2 cellular contexts compared by ENCODE assay signal in genomic region chr20:38091447-38092216, GRCh38.
A peak's percentile ranks its signal among the peaks of the same experiment; 100 is the strongest.
TF ChIP-seq lines count a peak whose summit lies in the region.

No MANE protein-coding gene starts in this region.

TF ChIP-seq in HCT116, 20 proteins besides CTCF, POLR2A, EP300 and RAD21:
- TF ChIP-seq POLR2AphosphoS5 (IDR thresholded peaks at IDR 0.05; ENCODE audit: low read depth, low read length) (no peak), CBX3 (IDR thresholded peaks at IDR 0.05; ENCODE audit: low read depth) (no peak), EZH2 (IDR thresholded peaks at IDR 0.05) (no peak), EZH2phosphoT487 (IDR thresholded peaks at IDR 0.05; ENCODE audit: borderline replicate concordance) (no peak), ELF1 (IDR thresholded peaks at IDR 0.05; ENCODE audit: borderline replicate concordance, low read depth) (no peak)
- TF ChIP-seq, protein P1, sequence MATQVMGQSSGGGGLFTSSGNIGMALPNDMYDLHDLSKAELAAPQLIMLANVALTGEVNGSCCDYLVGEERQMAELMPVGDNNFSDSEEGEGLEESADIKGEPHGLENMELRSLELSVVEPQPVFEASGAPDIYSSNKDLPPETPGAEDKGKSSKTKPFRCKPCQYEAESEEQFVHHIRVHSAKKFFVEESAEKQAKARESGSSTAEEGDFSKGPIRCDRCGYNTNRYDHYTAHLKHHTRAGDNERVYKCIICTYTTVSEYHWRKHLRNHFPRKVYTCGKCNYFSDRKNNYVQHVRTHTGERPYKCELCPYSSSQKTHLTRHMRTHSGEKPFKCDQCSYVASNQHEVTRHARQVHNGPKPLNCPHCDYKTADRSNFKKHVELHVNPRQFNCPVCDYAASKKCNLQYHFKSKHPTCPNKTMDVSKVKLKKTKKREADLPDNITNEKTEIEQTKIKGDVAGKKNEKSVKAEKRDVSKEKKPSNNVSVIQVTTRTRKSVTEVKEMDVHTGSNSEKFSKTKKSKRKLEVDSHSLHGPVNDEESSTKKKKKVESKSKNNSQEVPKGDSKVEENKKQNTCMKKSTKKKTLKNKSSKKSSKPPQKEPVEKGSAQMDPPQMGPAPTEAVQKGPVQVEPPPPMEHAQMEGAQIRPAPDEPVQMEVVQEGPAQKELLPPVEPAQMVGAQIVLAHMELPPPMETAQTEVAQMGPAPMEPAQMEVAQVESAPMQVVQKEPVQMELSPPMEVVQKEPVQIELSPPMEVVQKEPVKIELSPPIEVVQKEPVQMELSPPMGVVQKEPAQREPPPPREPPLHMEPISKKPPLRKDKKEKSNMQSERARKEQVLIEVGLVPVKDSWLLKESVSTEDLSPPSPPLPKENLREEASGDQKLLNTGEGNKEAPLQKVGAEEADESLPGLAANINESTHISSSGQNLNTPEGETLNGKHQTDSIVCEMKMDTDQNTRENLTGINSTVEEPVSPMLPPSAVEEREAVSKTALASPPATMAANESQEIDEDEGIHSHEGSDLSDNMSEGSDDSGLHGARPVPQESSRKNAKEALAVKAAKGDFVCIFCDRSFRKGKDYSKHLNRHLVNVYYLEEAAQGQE (IDR thresholded peaks at IDR 0.05; ENCODE audit: low read depth): no peak

TF ChIP-seq in GM12878, 131 proteins besides CTCF, POLR2A, EP300 and RAD21:
- no peak for TF ChIP-seq NFXL1 (IDR thresholded peaks at IDR 0.05; ENCODE audit: borderline replicate concordance)
- TF ChIP-seq, protein P2, sequence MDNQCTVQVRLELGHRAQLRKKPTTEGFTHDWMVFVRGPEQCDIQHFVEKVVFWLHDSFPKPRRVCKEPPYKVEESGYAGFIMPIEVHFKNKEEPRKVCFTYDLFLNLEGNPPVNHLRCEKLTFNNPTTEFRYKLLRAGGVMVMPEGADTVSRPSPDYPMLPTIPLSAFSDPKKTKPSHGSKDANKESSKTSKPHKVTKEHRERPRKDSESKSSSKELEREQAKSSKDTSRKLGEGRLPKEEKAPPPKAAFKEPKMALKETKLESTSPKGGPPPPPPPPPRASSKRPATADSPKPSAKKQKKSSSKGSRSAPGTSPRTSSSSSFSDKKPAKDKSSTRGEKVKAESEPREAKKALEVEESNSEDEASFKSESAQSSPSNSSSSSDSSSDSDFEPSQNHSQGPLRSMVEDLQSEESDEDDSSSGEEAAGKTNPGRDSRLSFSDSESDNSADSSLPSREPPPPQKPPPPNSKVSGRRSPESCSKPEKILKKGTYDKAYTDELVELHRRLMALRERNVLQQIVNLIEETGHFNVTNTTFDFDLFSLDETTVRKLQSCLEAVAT (IDR thresholded peaks at IDR 0.05): peak; percentile 67; the same call in 1 of the 2 replicates
- TF ChIP-seq JUNB (IDR thresholded peaks at IDR 0.05): no peak; the same call in 1 of the 2 replicates
- no peak for TF ChIP-seq ZNF207 (IDR thresholded peaks at IDR 0.05; ENCODE audit: borderline replicate concordance)
- no peak for TF ChIP-seq MTA2 (IDR thresholded peaks at IDR 0.05; ENCODE audit: low read depth)
- TF ChIP-seq NBN (IDR thresholded peaks at IDR 0.05): peak; percentile 80
- 0 out of 2 replicates have a peak, but pooled peaks have one; percentile 32 for TF ChIP-seq MXI1 (IDR thresholded peaks at IDR 0.05; ENCODE audit: low read depth, low read length)
- no peak for TF ChIP-seq HDAC6 (IDR thresholded peaks at IDR 0.05; ENCODE audit: unreplicated experiment)
- 0 out of 2 replicates have a peak, but pooled peaks have one; percentile 33 for TF ChIP-seq POLR2AphosphoS5 (IDR thresholded peaks at IDR 0.05; ENCODE audit: low read length)
- peak; percentile 20; the same call in 1 of the 2 replicates for TF ChIP-seq IKZF1 (conservative IDR thresholded peaks at IDR 0.05)
- peak; percentile 40; the same call in 1 of the 3 replicates for TF ChIP-seq POU2F2 (IDR thresholded peaks at IDR 0.05; ENCODE audit: borderline replicate concordance, low read depth, low read length)
- TF ChIP-seq STAT1 (conservative IDR thresholded peaks at IDR 0.05): no peak
- TF ChIP-seq MYC (IDR thresholded peaks at IDR 0.05; ENCODE audit: insufficient read depth, insufficient read length, insufficient replicate concordance, low read length, severe bottlenecking): no peak
- 0 out of 4 replicates have a peak, but pooled peaks of 1 of the 2 experiments have one; percentile 17 for TF ChIP-seq IKZF2 (IDR thresholded peaks at IDR 0.05)
- peak; percentile 78 for TF ChIP-seq ZNF24 (IDR thresholded peaks at IDR 0.05)
- TF ChIP-seq, protein P3, sequence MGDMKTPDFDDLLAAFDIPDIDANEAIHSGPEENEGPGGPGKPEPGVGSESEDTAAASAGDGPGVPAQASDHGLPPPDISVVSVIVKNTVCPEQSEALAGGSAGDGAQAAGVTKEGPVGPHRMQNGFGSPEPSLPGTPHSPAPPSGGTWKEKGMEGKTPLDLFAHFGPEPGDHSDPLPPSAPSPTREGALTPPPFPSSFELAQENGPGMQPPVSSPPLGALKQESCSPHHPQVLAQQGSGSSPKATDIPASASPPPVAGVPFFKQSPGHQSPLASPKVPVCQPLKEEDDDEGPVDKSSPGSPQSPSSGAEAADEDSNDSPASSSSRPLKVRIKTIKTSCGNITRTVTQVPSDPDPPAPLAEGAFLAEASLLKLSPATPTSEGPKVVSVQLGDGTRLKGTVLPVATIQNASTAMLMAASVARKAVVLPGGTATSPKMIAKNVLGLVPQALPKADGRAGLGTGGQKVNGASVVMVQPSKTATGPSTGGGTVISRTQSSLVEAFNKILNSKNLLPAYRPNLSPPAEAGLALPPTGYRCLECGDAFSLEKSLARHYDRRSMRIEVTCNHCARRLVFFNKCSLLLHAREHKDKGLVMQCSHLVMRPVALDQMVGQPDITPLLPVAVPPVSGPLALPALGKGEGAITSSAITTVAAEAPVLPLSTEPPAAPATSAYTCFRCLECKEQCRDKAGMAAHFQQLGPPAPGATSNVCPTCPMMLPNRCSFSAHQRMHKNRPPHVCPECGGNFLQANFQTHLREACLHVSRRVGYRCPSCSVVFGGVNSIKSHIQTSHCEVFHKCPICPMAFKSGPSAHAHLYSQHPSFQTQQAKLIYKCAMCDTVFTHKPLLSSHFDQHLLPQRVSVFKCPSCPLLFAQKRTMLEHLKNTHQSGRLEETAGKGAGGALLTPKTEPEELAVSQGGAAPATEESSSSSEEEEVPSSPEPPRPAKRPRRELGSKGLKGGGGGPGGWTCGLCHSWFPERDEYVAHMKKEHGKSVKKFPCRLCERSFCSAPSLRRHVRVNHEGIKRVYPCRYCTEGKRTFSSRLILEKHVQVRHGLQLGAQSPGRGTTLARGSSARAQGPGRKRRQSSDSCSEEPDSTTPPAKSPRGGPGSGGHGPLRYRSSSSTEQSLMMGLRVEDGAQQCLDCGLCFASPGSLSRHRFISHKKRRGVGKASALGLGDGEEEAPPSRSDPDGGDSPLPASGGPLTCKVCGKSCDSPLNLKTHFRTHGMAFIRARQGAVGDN (IDR thresholded peaks at IDR 0.05): peak; percentile 60; the same call in 1 of the 2 replicates
- TF ChIP-seq RFX5 (IDR thresholded peaks at IDR 0.05; ENCODE audit: low read depth, low read length): no peak
- TF ChIP-seq PAX8 (IDR thresholded peaks at IDR 0.05): no peak
- TF ChIP-seq SUPT20H (IDR thresholded peaks at IDR 0.05; ENCODE audit: borderline replicate concordance, control insufficient read depth, low read depth, low read length): no peak
- no peak for TF ChIP-seq ZBED1 (IDR thresholded peaks at IDR 0.05; ENCODE audit: borderline replicate concordance)
- TF ChIP-seq, protein P4, sequence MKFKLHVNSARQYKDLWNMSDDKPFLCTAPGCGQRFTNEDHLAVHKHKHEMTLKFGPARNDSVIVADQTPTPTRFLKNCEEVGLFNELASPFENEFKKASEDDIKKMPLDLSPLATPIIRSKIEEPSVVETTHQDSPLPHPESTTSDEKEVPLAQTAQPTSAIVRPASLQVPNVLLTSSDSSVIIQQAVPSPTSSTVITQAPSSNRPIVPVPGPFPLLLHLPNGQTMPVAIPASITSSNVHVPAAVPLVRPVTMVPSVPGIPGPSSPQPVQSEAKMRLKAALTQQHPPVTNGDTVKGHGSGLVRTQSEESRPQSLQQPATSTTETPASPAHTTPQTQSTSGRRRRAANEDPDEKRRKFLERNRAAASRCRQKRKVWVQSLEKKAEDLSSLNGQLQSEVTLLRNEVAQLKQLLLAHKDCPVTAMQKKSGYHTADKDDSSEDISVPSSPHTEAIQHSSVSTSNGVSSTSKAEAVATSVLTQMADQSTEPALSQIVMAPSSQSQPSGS (IDR thresholded peaks at IDR 0.05; ENCODE audit: low read length): peak; percentile 18; the same call in 1 of the 2 replicates
- TF ChIP-seq NR2C1 (IDR thresholded peaks at IDR 0.05): no peak
- no peak for TF ChIP-seq GABPA (IDR thresholded peaks at IDR 0.05; ENCODE audit: low read depth)
- no peak for TF ChIP-seq RB1 (IDR thresholded peaks at IDR 0.05; ENCODE audit: borderline replicate concordance)
- no peak for TF ChIP-seq STAT3 (IDR thresholded peaks at IDR 0.05; ENCODE audit: low read depth, low read length)
- TF ChIP-seq EED (IDR thresholded peaks at IDR 0.05; ENCODE audit: low read depth): 0 out of 2 replicates have a peak, but pooled peaks have one; percentile 26
- peak; percentile 73; the same call in 1 of the 2 replicates for TF ChIP-seq ASH2L (IDR thresholded peaks at IDR 0.05; ENCODE audit: borderline replicate concordance, low read depth)
